Comparison of ENCODE assay signal across 9 cellular contexts in the genomic region with DNA sequence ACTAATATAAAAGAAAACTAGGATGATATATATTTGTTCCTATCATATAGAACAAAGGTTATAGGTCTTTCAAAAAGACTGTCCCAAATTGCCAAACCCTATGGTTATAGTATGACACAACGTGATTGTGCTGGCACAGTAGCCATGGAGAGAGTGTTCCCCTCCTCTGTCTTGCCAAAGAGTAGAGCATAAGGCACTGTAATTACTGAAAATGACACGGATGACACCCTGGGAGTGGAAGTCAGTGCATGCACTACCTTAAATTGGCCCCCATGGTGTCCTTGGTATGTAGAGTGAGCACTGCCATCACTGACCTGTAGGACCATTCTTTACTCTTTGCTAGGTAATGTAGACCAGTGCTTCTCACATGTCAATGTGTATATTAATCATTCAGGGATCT. TPM values are rescaled to one million over a fixed set of nuclear protein-coding genes. Genes with fewer than 3 reads are reported as not detected.
"Had no signal": no experiment of that assay in that cellular context is flagged by ENCODE, and none has a peak within 500 bp of the region (broad histone marks: within the 10 kb centered on the region; RNA-seq: fewer than 3 reads in every experiment).

No MANE protein-coding gene starts in this region.

RNA-seq across cellular contexts. Expression of gene OR2A1, which starts 7.1 kb away (rescaled TPM):
- total RNA-seq: colonic mucosa, dermis blood vessel endothelial cell, endodermal cell, endothelial cell of umbilical vein, esophagus mucosa, esophagus squamous epithelium, frontal cortex, glomerular endothelial cell had no signal

RNA-seq across cellular contexts. Expression of gene CTAGE8, which starts 36.1 kb away (rescaled TPM):
- total RNA-seq: dermis blood vessel endothelial cell, glomerular endothelial cell had no signal

RNA-seq across cellular contexts. Expression of gene OR2A7, which starts 40.6 kb away (rescaled TPM):
- total RNA-seq: dermis blood vessel endothelial cell, dermis microvascular lymphatic vessel endothelial cell, endothelial cell of umbilical vein, frontal cortex had no signal
